In the genomic region with DNA sequence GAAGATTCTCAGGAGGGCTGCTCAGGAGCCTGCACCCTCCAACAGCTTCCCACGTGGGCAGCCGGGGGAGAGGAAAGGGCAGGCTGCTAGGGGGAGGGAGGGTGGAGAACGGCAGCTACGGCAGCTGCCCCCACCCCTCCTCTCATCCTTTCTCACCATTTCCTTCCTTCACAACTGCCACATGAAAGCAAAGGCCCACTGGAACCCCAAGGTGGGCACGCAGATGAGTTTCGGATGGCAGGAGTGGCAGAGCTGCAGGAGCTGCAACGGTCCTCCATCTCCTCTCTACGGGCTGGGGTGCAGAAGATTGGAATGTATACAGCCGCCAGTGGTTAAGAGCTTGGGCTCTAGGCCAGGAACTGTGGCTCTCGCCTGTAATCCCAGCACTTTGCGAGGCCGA, we compare ENCODE assay signal across 15 cellular contexts.
DNase-seq lines count a peak whose midpoint lies in the region; ATAC-seq and TF ChIP-seq lines count a peak whose summit lies in the region.
"Had no signal": no experiment of that assay in that cellular context is flagged by ENCODE, and none has a peak within 500 bp of the region (broad histone marks: within the 10 kb centered on the region; RNA-seq: fewer than 3 reads in every experiment).

No MANE protein-coding gene starts in this region.

- peak overlapping the region; percentile 64 for H2BK120ac ChIP-seq in IMR-90 (ENCODE audit: low read depth, low read length)

- no peak for TF ChIP-seq CTCF in CD14-positive monocyte (IDR thresholded peaks at IDR 0.05)
- TF ChIP-seq CTCF in IMR-90 (conservative IDR thresholded peaks at IDR 0.05; ENCODE audit: low read depth, low read length), result no peak
- no peak for TF ChIP-seq CTCF in osteoblast (IDR thresholded peaks at IDR 0.05; ENCODE audit: extremely low read depth, low read depth, low read length)

- H3K56ac ChIP-seq in IMR-90 (ENCODE audit: extremely low read depth, insufficient read depth, low read length), result no peak overlapping the region

- CTCF ChIA-PET in IMR-90 (lab: Yijun Ruan, JAX), result no interaction called here

- H3K4me1 ChIP-seq in IMR-90 (ENCODE audit: control insufficient read depth, insufficient read depth, low read length), result peaks cover 24% of the 10 kb centered on the region
- H3K4me1 ChIP-seq in osteoblast (ENCODE audit: insufficient read depth, low read length), result no peaks in the 10 kb centered on the region
- H3K4me1 ChIP-seq: parathyroid adenoma had no signal

- H3K9me3 Mint-ChIP-seq in CD14-positive monocyte, result no peaks in the 10 kb centered on the region
- H3K9me3 Mint-ChIP-seq in central memory CD8-positive, alpha-beta T cell, result no peaks in the 10 kb centered on the region
- no peaks in the 10 kb centered on the region for H3K9me3 Mint-ChIP-seq in activated T-helper 2 cell treated with anti-CD3 and anti-CD28 coated beads, Interferon-gamma antibody, Interleukin-2, Interleukin-4, amounts not matched to agents 10 μg/mL and 5 μg/mL and 100 μg/mL, durations not matched to agents 14 hours and 24 hours and 36 hours

- peak overlapping the region; percentile 71 to 83 for H3K4me3 Mint-ChIP-seq in CD14-positive monocyte
- peak overlapping the region; percentile 62 for H3K4me3 Mint-ChIP-seq in central memory CD8-positive, alpha-beta T cell
- no peak overlapping the region for H3K4me3 Mint-ChIP-seq in activated T-helper 2 cell treated with anti-CD3 and anti-CD28 coated beads, Interferon-gamma antibody, Interleukin-2, Interleukin-4, amounts not matched to agents 10 μg/mL and 5 μg/mL and 100 μg/mL, durations not matched to agents 14 hours and 24 hours and 36 hours (ENCODE audit: low read depth)
- H3K4me3 Mint-ChIP-seq: mesothelial cell of epicardium had no signal

- H3K27me3 ChIP-seq in IMR-90 (ENCODE audit: control insufficient read depth, insufficient read depth, low read length) (no peaks in the 10 kb centered on the region), osteoblast (ENCODE audit: insufficient read depth, low read length) (no peaks in the 10 kb centered on the region)

- H3K4me3 ChIP-seq in IMR-90 (ENCODE audit: insufficient read depth, low read depth, low read length) (no peak overlapping the region), osteoblast (ENCODE audit: insufficient read depth, low read length) (no peak overlapping the region)

- no peak overlapping the region for H3K23ac ChIP-seq in IMR-90 (ENCODE audit: low read depth, low read length)

- H3K27me3 Mint-ChIP-seq in CD14-positive monocyte (ENCODE audit: low read depth in 3 of 3), result peaks cover 0 to 2% (median 0%) of the 10 kb centered on the region in 3 donors
- H3K27me3 Mint-ChIP-seq in central memory CD8-positive, alpha-beta T cell, result no peaks in the 10 kb centered on the region
- peaks cover 2% of the 10 kb centered on the region for H3K27me3 Mint-ChIP-seq in activated T-helper 2 cell treated with anti-CD3 and anti-CD28 coated beads, Interferon-gamma antibody, Interleukin-2, Interleukin-4, amounts not matched to agents 10 μg/mL and 5 μg/mL and 100 μg/mL, durations not matched to agents 14 hours and 24 hours and 36 hours (ENCODE audit: low read depth)

- no peak overlapping the region for H2BK15ac ChIP-seq in IMR-90 (ENCODE audit: low read depth, low read length)

- peaks cover 76% of the 10 kb centered on the region for H3K4me1 Mint-ChIP-seq in CD14-positive monocyte
- peaks cover 77% of the 10 kb centered on the region for H3K4me1 Mint-ChIP-seq in central memory CD8-positive, alpha-beta T cell
- H3K4me1 Mint-ChIP-seq in activated T-helper 2 cell treated with anti-CD3 and anti-CD28 coated beads, Interferon-gamma antibody, Interleukin-2, Interleukin-4, amounts not matched to agents 10 μg/mL and 5 μg/mL and 100 μg/mL, durations not matched to agents 14 hours and 24 hours and 36 hours (ENCODE audit: low read depth), result peaks cover 12% of the 10 kb centered on the region

- peaks cover 12% of the 10 kb centered on the region for H3K9me1 ChIP-seq in IMR-90 (ENCODE audit: insufficient read depth, low read length)

- no peaks in the 10 kb centered on the region for H3K36me3 ChIP-seq in IMR-90 (ENCODE audit: control insufficient read depth, insufficient read depth, low read length)
- no peaks in the 10 kb centered on the region for H3K36me3 ChIP-seq in osteoblast (ENCODE audit: insufficient read depth, low read length)

- H3K9ac ChIP-seq in IMR-90 (ENCODE audit: low read depth, low read length), result no peak overlapping the region
- H3K9ac ChIP-seq: parathyroid adenoma had no signal

- H3K27ac Mint-ChIP-seq in CD14-positive monocyte, result peak overlapping the region; percentile 95 to 100 (median 99)
- peak overlapping the region; percentile 84 for H3K27ac Mint-ChIP-seq in central memory CD8-positive, alpha-beta T cell (ENCODE audit: low read depth)
- H3K27ac Mint-ChIP-seq in activated T-helper 2 cell treated with anti-CD3 and anti-CD28 coated beads, Interferon-gamma antibody, Interleukin-2, Interleukin-4, amounts not matched to agents 10 μg/mL and 5 μg/mL and 100 μg/mL, durations not matched to agents 14 hours and 24 hours and 36 hours, result no peak overlapping the region

- H3K36me3 Mint-ChIP-seq in CD14-positive monocyte, result peaks cover 0 to 1% of the 10 kb centered on the region in 2 donors
- H3K36me3 Mint-ChIP-seq in central memory CD8-positive, alpha-beta T cell (ENCODE audit: insufficient read depth), result peaks cover 7% of the 10 kb centered on the region
- no peaks in the 10 kb centered on the region for H3K36me3 Mint-ChIP-seq in activated T-helper 2 cell treated with anti-CD3 and anti-CD28 coated beads, Interferon-gamma antibody, Interleukin-2, Interleukin-4, amounts not matched to agents 10 μg/mL and 5 μg/mL and 100 μg/mL, durations not matched to agents 14 hours and 24 hours and 36 hours (ENCODE audit: low read depth)
- H3K36me3 Mint-ChIP-seq: IgD-negative memory B cell had no signal

- H2AFZ ChIP-seq in IMR-90 (replicated peaks; ENCODE audit: low read length, poor library complexity), result peak overlapping the region; percentile 59
- H2AFZ ChIP-seq in osteoblast (ENCODE audit: low read length), result no peak overlapping the region
- H2AFZ ChIP-seq: parathyroid adenoma had no signal

- whole genome bisulfite sequencing in IMR-90 (ENCODE audit: extremely low coverage in 2 of 2, insufficient read length in 1 of 2), 2 experiments, result 31% methylated on average over 6 of the region's 12 CpGs; no CpG with 5 or more reads in 1 of the 2 experiments

- ATAC-seq in IMR-90 (ENCODE audit: low read depth), result peak; percentile 51
- ATAC-seq in central memory CD8-positive, alpha-beta T cell (replicated peaks; ENCODE audit: extremely low read depth, poor library complexity, severe bottlenecking), result peak; percentile 47
- ATAC-seq in GM21515 (IDR thresholded peaks at IDR 0.05; ENCODE audit: unreplicated experiment), result no peak

- no peaks in the 10 kb centered on the region; the same call in 1 of the 2 replicates for H3K9me3 ChIP-seq in IMR-90 (ENCODE audit: control insufficient read depth, insufficient read depth, low read length)
- H3K9me3 ChIP-seq in osteoblast (ENCODE audit: low read depth, low read length), result no peaks in the 10 kb centered on the region

- H2AK9ac ChIP-seq in IMR-90 (replicated peaks; ENCODE audit: low read depth, low read length, poor library complexity), result peak overlapping the region; percentile 75

- no peaks in the 10 kb centered on the region for H3K79me2 ChIP-seq in osteoblast (ENCODE audit: insufficient read depth, low read length)
- H3K79me2 ChIP-seq: parathyroid adenoma had no signal

- DNase-seq in CD14-positive monocyte (ENCODE audit: low spot score) (no peak), IMR-90 (peak; percentile 69), osteoblast (ENCODE audit: insufficient read length, low spot score, missing footprints) (peak; percentile 50), dedifferentiated amniotic fluid mesenchymal stem cell (ENCODE audit: extremely low spot score) (no peak), SKM-1 (lab: John Stamatoyannopoulos, UW; ENCODE audit: unreplicated experiment) (no peak)
- no peak for DNase-seq in central memory CD8-positive, alpha-beta T cell (ENCODE audit: low spot score in 2 of 2)
- DNase-seq in activated T-helper 2 cell treated with anti-CD3 and anti-CD28 coated beads, Interferon-gamma antibody, Interleukin-2, Interleukin-4, amounts not matched to agents 10 μg/mL and 5 μg/mL and 100 μg/mL, durations not matched to agents 14 hours and 24 hours and 36 hours (ENCODE audit: low spot score), result no peak
- DNase-seq: foreskin fibroblast, NCI-H1436 treated with DMSO at 0.1 percent for 48 hours, NCI-H510A, OCI-M1 had no signal

- BruUV-seq in IMR-90 (replicated peaks; lab: Mats Ljungman, UMichigan), result no TSS peak

- no peaks in the 10 kb centered on the region for H4K20me1 ChIP-seq in IMR-90 (ENCODE audit: insufficient read depth, low read length)
- no peaks in the 10 kb centered on the region for H4K20me1 ChIP-seq in osteoblast (ENCODE audit: insufficient read depth, low read length)

- H2BK20ac ChIP-seq in IMR-90 (ENCODE audit: low read depth, low read length), result no peak overlapping the region; the same call in 1 of the 2 replicates

- dilution Hi-C loops in IMR-90 (cut with HindIII; ENCODE audit: low sequenced_read_pairs, unreplicated experiment), result no loop called here

- H3K79me1 ChIP-seq in IMR-90 (ENCODE audit: low read depth in 1 of 2, low read length in 2 of 2), result peaks cover 0 to 4% of the 10 kb centered on the region in 2 experiments; a peak in 1 of 4 replicates

- no peak overlapping the region for H3K14ac ChIP-seq in IMR-90 (replicated peaks; ENCODE audit: low read depth, low read length)

- H4K5ac ChIP-seq in IMR-90 (ENCODE audit: low read depth, low read length), result no peak overlapping the region

- in situ Hi-C loops in IMR-90 (cut with MboI; ENCODE audit: low sequenced_read_pairs), result no loop called here

- no peak overlapping the region for H2AK5ac ChIP-seq in IMR-90 (ENCODE audit: low read depth, low read length)

- no peak overlapping the region for H3K27ac ChIP-seq in IMR-90 (ENCODE audit: insufficient read depth, low read length)
- no peak overlapping the region for H3K27ac ChIP-seq in osteoblast (ENCODE audit: low read depth, low read length)
- H3K27ac ChIP-seq: parathyroid adenoma had no signal

- no peak for TF ChIP-seq RAD21 in IMR-90 (IDR thresholded peaks at IDR 0.05; ENCODE audit: low read length)

- no peak for TF ChIP-seq POLR2A in IMR-90 (IDR thresholded peaks at IDR 0.05; ENCODE audit: low read depth, low read length)

- no peak overlapping the region for H2BK5ac ChIP-seq in IMR-90 (ENCODE audit: low read depth, low read length, poor library complexity, severe bottlenecking)

- peak overlapping the region; percentile 33; the same call in 1 of the 2 replicates for H4K91ac ChIP-seq in IMR-90 (ENCODE audit: insufficient read depth, low read depth, low read length)

- H3K4ac ChIP-seq in IMR-90 (ENCODE audit: low read depth, low read length), result peak overlapping the region; percentile 27; the same call in 1 of the 2 replicates

- H3K4me2 ChIP-seq in IMR-90 (ENCODE audit: low read depth, low read length) (no peak overlapping the region), osteoblast (ENCODE audit: insufficient read depth, low read length) (no peak overlapping the region)

- intact Hi-C loops in CD14-positive monocyte (cut with micrococcal nuclease) (no loop called here), IMR-90 (cut with micrococcal nuclease) (loop anchor here (10.0 kb wide), 1 partner anchor 494 kb away; no protein-coding TSS in a partner anchor)
- intact Hi-C loops in activated T-helper 2 cell treated with anti-CD3 and anti-CD28 coated beads, Interferon-gamma antibody, Interleukin-2, Interleukin-4, amounts not matched to agents 10 μg/mL and 5 μg/mL and 100 μg/mL, durations not matched to agents 14 hours and 24 hours and 36 hours (cut with micrococcal nuclease), result no loop called here

- POLR2A ChIA-PET in IMR-90 (lab: Charles Lee; ENCODE audit: unreplicated experiment), result no interaction called here

- H3K18ac ChIP-seq in IMR-90 (ENCODE audit: low read depth, low read length), result no peak overlapping the region

- H4K8ac ChIP-seq in IMR-90 (ENCODE audit: low read depth in 2 of 2, low read length in 2 of 2), result peak overlapping the region in 1 of 2 experiments; percentile 43; a peak in 1 of 4 replicates

Comparison
In these comparisons a context has a peak if more than half of its experiments do, and no peak if none do; other contexts are left out.
1. DNase-seq: peak in IMR-90 (single experiment) and osteoblast (single experiment); none in CD14-positive monocyte (single experiment), central memory CD8-positive, alpha-beta T cell (0 of 2), activated T-helper 2 cell treated with anti-CD3 and anti-CD28 coated beads, Interferon-gamma antibody, Interleukin-2, Interleukin-4, amounts not matched to agents 10 μg/mL and 5 μg/mL and 100 μg/mL, durations not matched to agents 14 hours and 24 hours and 36 hours (single experiment), dedifferentiated amniotic fluid mesenchymal stem cell (single experiment) and SKM-1 (single experiment).